Comparison of ENCODE assay signal across 30 cellular contexts in the genomic region with DNA sequence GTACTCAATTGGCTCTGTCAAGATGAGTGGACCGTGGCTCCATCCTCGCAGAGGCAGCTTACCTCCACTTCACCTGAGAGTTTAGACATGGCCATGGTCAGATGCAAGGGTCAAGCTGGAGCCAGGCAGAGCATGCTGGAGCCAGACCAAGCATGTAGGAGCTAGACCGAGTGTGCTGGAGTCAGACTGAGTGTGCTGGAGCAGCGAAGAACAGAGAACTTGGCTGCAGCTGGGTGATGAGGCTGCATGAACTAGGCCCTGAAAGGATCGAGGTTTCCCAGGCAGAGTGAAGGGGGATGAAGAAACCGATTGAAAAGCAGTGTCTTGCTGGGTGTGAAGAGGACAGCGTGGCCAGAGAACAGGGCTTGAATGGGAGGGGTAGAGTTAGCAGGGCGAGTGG.
"Had no signal": no experiment of that assay in that cellular context is flagged by ENCODE, and none has a peak within 500 bp of the region (broad histone marks: within the 10 kb centered on the region; RNA-seq: fewer than 3 reads in every experiment).

No MANE protein-coding gene starts in this region.

- ATAC-seq: activated CD8-positive, alpha-beta memory T cell treated with anti-CD3 and anti-CD28 coated beads, Interleukin-2, amount 10 ng/mL, durations not matched to agents 7 days and 5 days; activated CD8-positive, alpha-beta T cell treated with anti-CD3 and anti-CD28 coated beads, Interleukin-2, amount 10 ng/mL, durations not matched to agents 7 days and 5 days; left cardiac atrium; left ventricle myocardium superior; right cardiac atrium had no signal

- H3K9me3 Mint-ChIP-seq: activated CD4-positive, alpha-beta T cell treated with anti-CD3 and anti-CD28 coated beads, Interleukin-2, amount 10 ng/mL, durations not matched to agents 7 days and 5 days; nephron had no signal

- H3K27me3 ChIP-seq: brain microvascular endothelial cell, stomach, thyroid gland, upper lobe of left lung had no signal

- H3K9ac ChIP-seq: parathyroid adenoma had no signal

- H3K4me1 Mint-ChIP-seq: activated CD4-positive, alpha-beta T cell treated with anti-CD3 and anti-CD28 coated beads, Interleukin-2, amount 10 ng/mL, durations not matched to agents 7 days and 5 days; nephron had no signal

- H3K4me1 ChIP-seq: parathyroid adenoma, thyroid gland had no signal

- H3K36me3 ChIP-seq: stomach, thyroid gland, upper lobe of left lung had no signal

- H3K27ac Mint-ChIP-seq: activated CD4-positive, alpha-beta T cell treated with anti-CD3 and anti-CD28 coated beads, Interleukin-2, amount 10 ng/mL, durations not matched to agents 7 days and 5 days; activated CD8-positive, alpha-beta memory T cell treated with anti-CD3 and anti-CD28 coated beads, Interleukin-2, amount 10 ng/mL, durations not matched to agents 7 days and 5 days; activated naive CD8-positive, alpha-beta T cell; nephron had no signal

- H3K4me3 Mint-ChIP-seq: activated CD4-positive, alpha-beta T cell treated with anti-CD3 and anti-CD28 coated beads, Interleukin-2, amount 10 ng/mL, durations not matched to agents 7 days and 5 days; activated CD8-positive, alpha-beta memory T cell treated with anti-CD3 and anti-CD28 coated beads, Interleukin-2, amount 10 ng/mL, durations not matched to agents 7 days and 5 days; activated CD8-positive, alpha-beta T cell treated with anti-CD3 and anti-CD28 coated beads, Interleukin-2, amount 10 ng/mL, durations not matched to agents 7 days and 5 days; activated naive CD8-positive, alpha-beta T cell; nephron had no signal

- H3K27me3 Mint-ChIP-seq: activated naive CD8-positive, alpha-beta T cell had no signal

- H3K27ac ChIP-seq: brain microvascular endothelial cell, epithelial cell of prostate, parathyroid adenoma, stomach, thyroid gland, upper lobe of left lung had no signal

- FAIRE-seq: astrocyte, endometrium, frontal cortex had no signal

- H3K36me3 Mint-ChIP-seq: activated CD8-positive, alpha-beta memory T cell treated with anti-CD3 and anti-CD28 coated beads, Interleukin-2, amount 10 ng/mL, durations not matched to agents 7 days and 5 days; activated naive CD8-positive, alpha-beta T cell had no signal

- DNase-seq: activated CD4-positive, alpha-beta T cell treated with anti-CD3 and anti-CD28 coated beads, Interleukin-2, amount 10 ng/mL, durations not matched to agents 7 days and 5 days; activated CD4-positive, CD25-positive, alpha-beta regulatory T cell treated with anti-CD3 and anti-CD28 coated beads, Interleukin-2, amount 50 U/mL, for 72 hours; activated CD8-positive, alpha-beta memory T cell treated with anti-CD3 and anti-CD28 coated beads, Interleukin-2, amount 10 ng/mL, durations not matched to agents 7 days and 5 days; activated CD8-positive, alpha-beta T cell treated with anti-CD3 and anti-CD28 coated beads, Interleukin-2, amount 10 ng/mL, durations not matched to agents 7 days and 5 days; activated effector memory CD4-positive, alpha-beta T cell treated with Interleukin-2 at 50 U/mL for 16 hours; activated naive CD4-positive, alpha-beta T cell treated with Interleukin-2 at 50 U/mL for 16 hours; activated T-cell treated with anti-CD3 and anti-CD28 coated beads, Interleukin-2, amount 50 U/mL, for 48 hours; brain microvascular endothelial cell; dermis blood vessel endothelial cell; effector CD8-positive, alpha-beta T cell; glutamatergic neuron; islet precursor cell; left cardiac atrium; left ventricle myocardium superior; mammary epithelial cell; nucleus accumbens; right cardiac atrium; stimulated activated CD4-positive, alpha-beta T cell treated with anti-CD3 and anti-CD28 coated beads, Interleukin-12 subunit alpha, Interleukin-12 subunit beta, amount 100 ng/mL, for 4 hours; stimulated activated CD4-positive, alpha-beta T cell treated with anti-CD3 and anti-CD28 coated beads, Interleukin-4, amount 100 ng/mL, for 1 hour; stomach; T-helper 2 cell; thyroid gland had no signal

- H3K9me3 ChIP-seq: stomach, thyroid gland, upper lobe of left lung had no signal

- H3K4me3 ChIP-seq: stomach, thyroid gland, upper lobe of left lung had no signal
